In the genomic region with DNA sequence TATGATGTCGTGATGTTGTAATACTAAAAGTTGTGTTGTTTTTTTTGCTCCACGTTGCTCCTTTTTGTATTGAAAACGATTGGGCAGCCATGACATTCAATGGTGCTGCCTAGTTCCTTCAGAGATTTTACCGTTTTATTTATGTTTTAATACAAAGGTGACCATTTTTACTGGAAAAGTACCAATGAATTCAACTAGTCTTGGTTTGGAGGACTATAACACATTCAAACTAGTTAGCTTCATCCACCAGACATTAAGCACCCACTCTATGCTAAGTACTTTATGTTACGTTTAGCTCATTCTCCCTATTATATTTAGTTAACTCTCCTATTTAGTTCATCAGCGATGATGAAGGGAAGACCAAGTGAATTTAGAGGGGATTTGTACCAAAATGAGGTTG, we compare ENCODE assay signal across 24 cellular contexts.
DNase-seq lines count a peak whose midpoint lies in the region; ATAC-seq, FAIRE-seq and TF ChIP-seq lines count a peak whose summit lies in the region.
"Had no signal": no experiment of that assay in that cellular context is flagged by ENCODE, and none has a peak within 500 bp of the region (broad histone marks: within the 10 kb centered on the region; RNA-seq: fewer than 3 reads in every experiment).

No MANE protein-coding gene starts in this region.

- H3K27me3 Mint-ChIP-seq in HFFc6 (ENCODE audit: insufficient read depth): no peaks in the 10 kb centered on the region
- H3K27me3 Mint-ChIP-seq: B cell; CD4-positive, alpha-beta memory T cell; CD4-positive, CD25-positive, alpha-beta regulatory T cell had no signal

- no peak for TF ChIP-seq RAD21 in GM12878 (IDR thresholded peaks at IDR 0.05; ENCODE audit: insufficient read depth, low read depth, low read length)

- no peaks in the 10 kb centered on the region for H3K79me2 ChIP-seq in GM12878 (ENCODE audit: control insufficient read depth, insufficient read depth, low read length)
- H3K79me2 ChIP-seq in smooth muscle cell (ENCODE audit: low read depth): no peaks in the 10 kb centered on the region

- H3K4me2 ChIP-seq in GM12878 (ENCODE audit: control insufficient read depth, insufficient read depth) (no peak overlapping the region), smooth muscle cell (no peak overlapping the region)
- H3K4me2 ChIP-seq: A549 had no signal

- peaks cover 6% of the 10 kb centered on the region for H3K36me3 Mint-ChIP-seq in HFFc6 (ENCODE audit: low read depth)

- H3K4me3 ChIP-seq in GM12878: no peak overlapping the region
- H3K4me3 ChIP-seq in smooth muscle cell: no peak overlapping the region
- H3K4me3 ChIP-seq: A549; BLaER1 treated with 17β-estradiol and CSF1 and Interleukin-3, amounts not matched to agents 10 nM and 100 nM had no signal

- CTCF ChIA-PET in GM12878 (lab: Yijun Ruan, JAX): interaction anchor here (0.6 kb wide), 1 partner anchor 69 kb away, joined by 3 read pairs; no protein-coding TSS in a partner anchor

- no peaks in the 10 kb centered on the region for H3K27me3 ChIP-seq in GM12878 (replicated peaks in 1 of 2; ENCODE audit: control insufficient read depth in 2 of 2, insufficient read depth in 2 of 2, low read length in 1 of 2)
- no peaks in the 10 kb centered on the region for H3K27me3 ChIP-seq in smooth muscle cell (ENCODE audit: low read depth)
- H3K27me3 ChIP-seq: BLaER1 treated with 17β-estradiol and CSF1 and Interleukin-3, amounts not matched to agents 10 nM and 100 nM had no signal

- TF ChIP-seq POLR2A in GM12878 (IDR thresholded peaks at IDR 0.05; ENCODE audit: low read depth, low read length): no peak

- H3K4me1 Mint-ChIP-seq in HFFc6 (ENCODE audit: low read depth): peaks cover 79% of the 10 kb centered on the region
- H3K4me1 Mint-ChIP-seq: CD4-positive, alpha-beta memory T cell; CD8-positive, alpha-beta memory T cell had no signal

- TF ChIP-seq CTCF in HFFc6 (IDR thresholded peaks at IDR 0.05) (no peak), GM12878 (IDR thresholded peaks at IDR 0.05 in 2 of 3, conservative IDR thresholded peaks at IDR 0.05 in 1 of 3; ENCODE audit: control insufficient read depth in 2 of 3, extremely low read depth in 1 of 3, insufficient read depth in 1 of 3, low read depth in 3 of 3, low read length in 3 of 3) (no peak), smooth muscle cell (IDR thresholded peaks at IDR 0.05; ENCODE audit: borderline replicate concordance, insufficient read depth, poor library complexity, severe bottlenecking) (no peak)

- RAD21 ChIA-PET in GM12878 (lab: Charles Lee; ENCODE audit: unreplicated experiment): no interaction called here

- H3K9ac ChIP-seq in GM12878 (ENCODE audit: control insufficient read depth, insufficient read depth, low read length) (no peak overlapping the region), smooth muscle cell (ENCODE audit: low read depth) (no peak overlapping the region)
- H3K9ac ChIP-seq: BLaER1 treated with 17β-estradiol and CSF1 and Interleukin-3, amounts not matched to agents 10 nM and 100 nM had no signal

- peaks cover 9% of the 10 kb centered on the region for H3K4me1 ChIP-seq in GM12878 (ENCODE audit: control insufficient read depth, insufficient read depth, low read length)
- peaks cover 25% of the 10 kb centered on the region for H3K4me1 ChIP-seq in smooth muscle cell (ENCODE audit: low read depth)

- no peak for DNase-seq in HFFc6
- DNase-seq in GM12878 (ENCODE audit: low read depth, low spot score): no peak
- no peak for DNase-seq in smooth muscle cell (lab: John Stamatoyannopoulos, UW; ENCODE audit: unreplicated experiment)
- DNase-seq in NCI-H2227 (lab: John Stamatoyannopoulos, UW; ENCODE audit: unreplicated experiment): no peak
- no peak for DNase-seq in CD1c-positive myeloid dendritic cell (ENCODE audit: extremely low spot score)
- DNase-seq: AML-193; CD4-positive, alpha-beta memory T cell; CD4-positive, CD25-positive, alpha-beta regulatory T cell; CD8-positive, alpha-beta memory T cell; COR-L47; DMS 273 treated with DMSO at 0.1 percent for 48 hours; DMS153; DMS53; DMS79; DND-41; EL; GDM1 had no signal

- in situ Hi-C loops in GM12878 (cut with MboI): no loop called here

- no peaks in the 10 kb centered on the region for H3K36me3 ChIP-seq in GM12878 (ENCODE audit: control insufficient read depth in 2 of 2, insufficient read depth in 2 of 2, low read length in 1 of 2)
- no peaks in the 10 kb centered on the region for H3K36me3 ChIP-seq in smooth muscle cell (ENCODE audit: low read depth)
- H3K36me3 ChIP-seq: BLaER1 treated with 17β-estradiol and CSF1 and Interleukin-3, amounts not matched to agents 10 nM and 100 nM had no signal

- WGBS in GM12878 (ENCODE audit: insufficient coverage, insufficient replicate concordance, low lambda C conversion rate, missing lambda C conversion rate): 46% methylated on average over 6 of the region's 6 CpGs
- 97% methylated on average over 6 of the region's 6 CpGs for WGBS in smooth muscle cell (ENCODE audit: low lambda C conversion rate)

- H3F3A ChIP-seq in smooth muscle cell (ENCODE audit: low read depth): peaks cover 44% of the 10 kb centered on the region

- H3K9me3 ChIP-seq in GM12878 (replicated peaks; ENCODE audit: control insufficient read depth, insufficient read depth, low read length): no peaks in the 10 kb centered on the region; the same call in 2 of the 3 replicates
- no peaks in the 10 kb centered on the region for H3K9me3 ChIP-seq in smooth muscle cell (replicated peaks; ENCODE audit: low read depth)
- H3K9me3 ChIP-seq: A549 had no signal

- no peak overlapping the region for H2AFZ ChIP-seq in GM12878 (ENCODE audit: control insufficient read depth, low read depth, low read length)
- H2AFZ ChIP-seq in smooth muscle cell (ENCODE audit: low read depth): no peak overlapping the region

- H4K20me1 ChIP-seq in GM12878 (ENCODE audit: control insufficient read depth, insufficient read depth) (no peaks in the 10 kb centered on the region), smooth muscle cell (ENCODE audit: low read depth) (no peaks in the 10 kb centered on the region)
- H4K20me1 ChIP-seq: BLaER1 treated with 17β-estradiol and CSF1 and Interleukin-3, amounts not matched to agents 10 nM and 100 nM had no signal

- intact Hi-C loops in GM12878 (cut with micrococcal nuclease; ENCODE audit: unreplicated experiment): no loop called here

- H3K27ac Mint-ChIP-seq in HFFc6: peak overlapping the region; percentile 90; the same call in 1 of the 2 replicates
- H3K27ac Mint-ChIP-seq: B cell; CD4-positive, alpha-beta memory T cell; CD4-positive, CD25-positive, alpha-beta regulatory T cell had no signal

- no peak for ATAC-seq in GM12878
- ATAC-seq: A549 had no signal

- BruUV-seq in GM12878 (replicated peaks; lab: Mats Ljungman, UMichigan): no TSS peak

- FAIRE-seq in GM12878 (lab: Jason Lieb, UNC): no peak
- FAIRE-seq: A549, GM12891, GM19239 had no signal

- TF ChIP-seq EP300 in GM12878 (IDR thresholded peaks at IDR 0.05; ENCODE audit: borderline replicate concordance in 1 of 2, control insufficient read depth in 1 of 2, low read depth in 2 of 2, low read length in 2 of 2): no peak

- SMC1A ChIA-PET in GM12878 (lab: Charles Lee; ENCODE audit: uncharacterized antibody, unreplicated experiment): interaction anchor here (0.6 kb wide), 1 partner anchor 105 kb away, joined by 3 read pairs; no protein-coding TSS in a partner anchor

- H3K27ac ChIP-seq in GM12878 (ENCODE audit: control insufficient read depth, insufficient read depth) (no peak overlapping the region), smooth muscle cell (ENCODE audit: low read depth) (peak overlapping the region; percentile 94)
- H3K27ac ChIP-seq: 22Rv1; A549; BLaER1 treated with 17β-estradiol and CSF1 and Interleukin-3, amounts not matched to agents 10 nM and 100 nM; C4-2B had no signal

- H3K9me3 Mint-ChIP-seq in HFFc6: peaks cover 7% of the 10 kb centered on the region
- H3K9me3 Mint-ChIP-seq: CD4-positive, alpha-beta memory T cell; CD8-positive, alpha-beta memory T cell had no signal

- POLR2A ChIA-PET in GM12878 (lab: Charles Lee): no interaction called here

- H3K4me3 Mint-ChIP-seq in HFFc6: no peak overlapping the region
- H3K4me3 Mint-ChIP-seq: B cell; CD4-positive, alpha-beta memory T cell; CD4-positive, CD25-positive, alpha-beta regulatory T cell; CD8-positive, alpha-beta memory T cell had no signal

TF ChIP-seq in GM12878, 131 proteins besides CTCF, POLR2A, EP300 and RAD21:
- TF ChIP-seq ETV6 (conservative IDR thresholded peaks at IDR 0.05 in 1 of 2, IDR thresholded peaks at IDR 0.05 in 1 of 2; ENCODE audit: borderline replicate concordance in 1 of 2, low read depth in 1 of 2) (peak in 1 of 2 experiments; percentile 57; a peak in 1 of 4 replicates), IRF4 (IDR thresholded peaks at IDR 0.05; ENCODE audit: low read depth, low read length) (no peak), NFXL1 (IDR thresholded peaks at IDR 0.05; ENCODE audit: borderline replicate concordance) (peak; percentile 88)
TF ChIP-seq in GM12878: peak in this region for 2.
